ENCODE assay signal across 12 cellular contexts in the genomic region with DNA sequence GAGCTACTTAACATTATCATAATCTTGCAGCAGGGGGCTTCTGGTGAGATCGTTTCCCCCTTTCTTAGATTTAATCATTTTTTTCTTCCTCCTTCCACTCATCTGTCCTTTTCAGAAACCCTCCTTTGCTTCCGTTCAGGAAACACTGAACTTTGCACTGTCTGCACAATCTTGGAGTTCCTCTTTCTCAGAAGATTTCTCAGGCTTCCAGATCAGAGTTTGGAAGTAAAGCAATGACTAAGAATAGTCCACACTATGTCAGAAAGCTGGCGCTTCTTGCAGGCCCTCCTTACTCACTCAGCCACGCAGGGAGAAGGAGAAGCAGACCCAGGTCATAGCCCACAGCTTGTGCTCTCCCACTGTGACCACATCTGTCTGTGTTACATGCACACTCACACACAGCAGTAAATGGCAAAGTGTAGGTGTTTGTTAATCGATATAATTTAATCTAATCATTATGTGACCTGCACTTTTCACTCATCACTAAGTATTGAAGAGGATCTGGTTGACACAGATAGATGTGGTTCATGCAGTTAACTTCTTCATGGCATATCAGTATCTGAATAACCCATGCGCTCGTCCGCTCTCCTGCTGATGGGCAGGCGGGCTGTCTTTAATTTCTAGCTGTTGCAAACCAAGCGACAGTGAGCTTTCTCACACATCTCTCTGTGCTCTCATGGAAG. TPM values are rescaled to one million over a fixed set of nuclear protein-coding genes. Genes with fewer than 3 reads are reported as not detected.
DNase-seq lines count a peak whose midpoint lies in the region; ATAC-seq, FAIRE-seq and TF ChIP-seq lines count a peak whose summit lies in the region.
"Had no signal": no experiment of that assay in that cellular context is flagged by ENCODE, and none has a peak within 500 bp of the region (broad histone marks: within the 10 kb centered on the region; RNA-seq: fewer than 3 reads in every experiment).

No MANE protein-coding gene starts in this region.

- H3K4me1 ChIP-seq in A549: no peaks in the 10 kb centered on the region
- H3K4me1 ChIP-seq in lung (ENCODE audit: control insufficient read depth in 2 of 2, insufficient read depth in 2 of 2, low read length in 2 of 2): no peaks in the 10 kb centered on the region
- H3K4me1 ChIP-seq in uterus: no peaks in the 10 kb centered on the region
- H3K4me1 ChIP-seq in SK-N-SH (ENCODE audit: control insufficient read depth in 1 of 2, insufficient read depth in 2 of 2, low read depth in 1 of 2, low read length in 1 of 2): no peaks in the 10 kb centered on the region
- H3K4me1 ChIP-seq: psoas muscle had no signal

- H3K36me3 ChIP-seq in lung (ENCODE audit: control insufficient read depth in 2 of 2, insufficient read depth in 2 of 2, low read length in 2 of 2) (no peaks in the 10 kb centered on the region), uterus (no peaks in the 10 kb centered on the region), SK-N-SH (replicated peaks in 1 of 2; ENCODE audit: control insufficient read depth in 1 of 2, insufficient read depth in 2 of 2, low read length in 1 of 2) (no peaks in the 10 kb centered on the region)

- no peaks in the 10 kb centered on the region for H3F3A ChIP-seq in SK-N-SH (replicated peaks; ENCODE audit: insufficient read depth)

- H3K79me2 ChIP-seq in SK-N-SH (ENCODE audit: insufficient read depth): no peaks in the 10 kb centered on the region

- TF ChIP-seq CTCF in A549 (IDR thresholded peaks at IDR 0.05) (no peak), lung (IDR thresholded peaks at IDR 0.05; ENCODE audit: control extremely low read depth, extremely low read depth) (no peak), uterus (IDR thresholded peaks at IDR 0.05) (no peak), SK-N-SH (IDR thresholded peaks at IDR 0.05) (no peak)

- POLR2A ChIA-PET in A549 (lab: Yijun Ruan, JAX): no interaction called here
- POLR2A ChIA-PET in SK-N-SH (lab: Yijun Ruan, JAX): no interaction called here

- no peak for FAIRE-seq in A549 (lab: Jason Lieb, UNC)

- H3K4me2 ChIP-seq in A549 (no peak overlapping the region), SK-N-SH (no peak overlapping the region)

- H3K27ac ChIP-seq in A549: no peak overlapping the region
- peak overlapping the region in 1 of 2 donors; percentile 9 for H3K27ac ChIP-seq in lung (ENCODE audit: low read depth in 1 of 2, low read length in 1 of 2)
- H3K27ac ChIP-seq in uterus: no peak overlapping the region
- H3K27ac ChIP-seq in SK-N-SH (ENCODE audit: low read depth in 2 of 2, low read length in 1 of 2): no peak overlapping the region
- H3K27ac ChIP-seq: psoas muscle had no signal

- no peak for TF ChIP-seq RAD21 in A549 (conservative IDR thresholded peaks at IDR 0.05 in 1 of 2, IDR thresholded peaks at IDR 0.05 in 1 of 2)
- TF ChIP-seq RAD21 in SK-N-SH (IDR thresholded peaks at IDR 0.05; ENCODE audit: low read length): no peak

- ATAC-seq in A549 (peak; percentile 36 to 57; a peak in 4 of 6 replicates), GM21717 (IDR thresholded peaks at IDR 0.05; ENCODE audit: unreplicated experiment) (peak; percentile 55), lung (ENCODE audit: insufficient read depth, low FRiP score) (peak; percentile 82)

- TF ChIP-seq EP300 in A549 (IDR thresholded peaks at IDR 0.05): no peak
- TF ChIP-seq EP300 in SK-N-SH (IDR thresholded peaks at IDR 0.05; ENCODE audit: borderline replicate concordance in 1 of 2, low read depth in 1 of 2, low read length in 1 of 2): no peak

- no peak for DNase-seq in A549 (ENCODE audit: low read depth in 1 of 2, low spot score in 1 of 2)
- peak; percentile 60 for DNase-seq in RPMI8226
- DNase-seq in lung (ENCODE audit: low spot score): no peak
- DNase-seq in uterus: no peak
- no peak for DNase-seq in SK-N-SH
- no peak for DNase-seq in GM19240 (ENCODE audit: insufficient read length, low spot score)
- DNase-seq in NCI-H1417 (lab: John Stamatoyannopoulos, UW): no peak
- DNase-seq: activated CD4-positive, alpha-beta T cell treated with anti-CD3 and anti-CD28 coated beads for 48 hours; kidney glomerular epithelial cell; psoas muscle had no signal

- intact Hi-C loops in uterus (cut with DNase I; ENCODE audit: low total_unique reads): no loop called here

- no peak overlapping the region for H2AFZ ChIP-seq in SK-N-SH (ENCODE audit: low read depth)

- H4K20me1 ChIP-seq in SK-N-SH (ENCODE audit: insufficient read depth): no peaks in the 10 kb centered on the region

- no peaks in the 10 kb centered on the region for H3K9me2 ChIP-seq in SK-N-SH

- H3K4me3 ChIP-seq in A549 (no peak overlapping the region), lung (no peak overlapping the region), uterus (no peak overlapping the region), SK-N-SH (ENCODE audit: low read depth in 2 of 2, low read length in 1 of 2) (no peak overlapping the region)
- H3K4me3 ChIP-seq: psoas muscle had no signal

- 42% methylated on average over 10 of the region's 10 CpGs for WGBS in A549 (ENCODE audit: missing lambda C conversion rate)
- WGBS in lung, 2 donors: 56 to 59% methylated on average over 10 of the region's 10 CpGs
- 10% methylated on average over 10 of the region's 10 CpGs for WGBS in SK-N-SH (ENCODE audit: low lambda C conversion rate)

- no peak overlapping the region for H3K9ac ChIP-seq in SK-N-SH

- no peak for TF ChIP-seq POLR2A in A549 (IDR thresholded peaks at IDR 0.05; ENCODE audit: low read length)
- no peak for TF ChIP-seq POLR2A in uterus (IDR thresholded peaks at IDR 0.05)

- no peaks in the 10 kb centered on the region for H3K9me3 ChIP-seq in A549
- H3K9me3 ChIP-seq in lung (ENCODE audit: control insufficient read depth in 2 of 2, insufficient read depth in 1 of 2, low read length in 1 of 2): peaks cover 0 to 3% of the 10 kb centered on the region in 2 donors
- no peaks in the 10 kb centered on the region for H3K9me3 ChIP-seq in uterus
- H3K9me3 ChIP-seq in SK-N-SH: no peaks in the 10 kb centered on the region
- H3K9me3 ChIP-seq: psoas muscle had no signal

- CTCF ChIA-PET in A549 (lab: Yijun Ruan, JAX): interaction anchor here (1.5 kb wide), 1 partner anchor 15 kb away, joined by 3 read pairs; no protein-coding TSS in a partner anchor
- CTCF ChIA-PET in SK-N-SH (lab: Yijun Ruan, JAX): interaction anchor here (1.1 kb wide), 1 partner anchor 15 kb away, joined by 4 read pairs; no protein-coding TSS in a partner anchor

- no peaks in the 10 kb centered on the region for H3K27me3 ChIP-seq in lung (ENCODE audit: control insufficient read depth, insufficient read depth)
- peaks cover 0 to 4% of the 10 kb centered on the region in 2 donors for H3K27me3 ChIP-seq in uterus
- H3K27me3 ChIP-seq in SK-N-SH (ENCODE audit: insufficient read depth): peaks cover 40% of the 10 kb centered on the region; the same call in 1 of the 2 replicates

TF ChIP-seq in A549, 52 proteins besides CTCF, POLR2A, EP300 and RAD21 (continues in another document):
- no peak for TF ChIP-seq MAFK (IDR thresholded peaks at IDR 0.05; ENCODE audit: partially characterized antibody)
- TF ChIP-seq ZNF302 (CRISPR knock-in tag; IDR thresholded peaks at IDR 0.05): no peak
- TF ChIP-seq FOSB (CRISPR knock-in tag; IDR thresholded peaks at IDR 0.05): no peak
- TF ChIP-seq, protein P1, sequence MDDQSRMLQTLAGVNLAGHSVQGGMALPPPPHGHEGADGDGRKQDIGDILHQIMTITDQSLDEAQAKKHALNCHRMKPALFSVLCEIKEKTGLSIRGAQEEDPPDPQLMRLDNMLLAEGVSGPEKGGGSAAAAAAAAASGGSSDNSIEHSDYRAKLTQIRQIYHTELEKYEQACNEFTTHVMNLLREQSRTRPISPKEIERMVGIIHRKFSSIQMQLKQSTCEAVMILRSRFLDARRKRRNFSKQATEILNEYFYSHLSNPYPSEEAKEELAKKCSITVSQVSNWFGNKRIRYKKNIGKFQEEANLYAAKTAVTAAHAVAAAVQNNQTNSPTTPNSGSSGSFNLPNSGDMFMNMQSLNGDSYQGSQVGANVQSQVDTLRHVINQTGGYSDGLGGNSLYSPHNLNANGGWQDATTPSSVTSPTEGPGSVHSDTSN (IDR thresholded peaks at IDR 0.05): no peak

TF ChIP-seq in SK-N-SH, 30 proteins besides CTCF, POLR2A, EP300 and RAD21 (continues in another document):
- TF ChIP-seq EZH2phosphoT487 (IDR thresholded peaks at IDR 0.05; ENCODE audit: borderline replicate concordance, low read depth) (no peak), TEAD4 (IDR thresholded peaks at IDR 0.05; ENCODE audit: borderline replicate concordance, insufficient read depth) (no peak), ELF1 (IDR thresholded peaks at IDR 0.05) (no peak), NRF1 (IDR thresholded peaks at IDR 0.05; ENCODE audit: low read depth, low read length) (no peak), SMC3 (IDR thresholded peaks at IDR 0.05; ENCODE audit: low read depth, low read length) (no peak), POLR2AphosphoS5 (IDR thresholded peaks at IDR 0.05; ENCODE audit: low read depth, low read length) (no peak), MXI1 (IDR thresholded peaks at IDR 0.05; ENCODE audit: low read depth, low read length) (no peak), YY1 (IDR thresholded peaks at IDR 0.05; ENCODE audit: low read depth) (no peak), RXRA (IDR thresholded peaks at IDR 0.05; ENCODE audit: borderline replicate concordance, low read depth) (no peak), FOXJ3 (CRISPR knock-in tag; IDR thresholded peaks at IDR 0.05) (no peak), SIN3A (IDR thresholded peaks at IDR 0.05; ENCODE audit: borderline replicate concordance, low read depth, low read length) (no peak), RCOR1 (IDR thresholded peaks at IDR 0.05; ENCODE audit: low read length) (no peak), MEF2A (IDR thresholded peaks at IDR 0.05; ENCODE audit: borderline replicate concordance, low read depth) (no peak), GABPA (IDR thresholded peaks at IDR 0.05; ENCODE audit: low read depth) (no peak), FOXM1 (IDR thresholded peaks at IDR 0.05; ENCODE audit: low read depth) (no peak)
- TF ChIP-seq, protein P2, sequence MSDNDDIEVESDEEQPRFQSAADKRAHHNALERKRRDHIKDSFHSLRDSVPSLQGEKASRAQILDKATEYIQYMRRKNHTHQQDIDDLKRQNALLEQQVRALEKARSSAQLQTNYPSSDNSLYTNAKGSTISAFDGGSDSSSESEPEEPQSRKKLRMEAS (IDR thresholded peaks at IDR 0.05; ENCODE audit: low read depth): no peak

RNA-seq across cellular contexts. Expression of a gene that starts 30.2 kb away (rescaled TPM):
- polyA plus RNA-seq in A549 (2011; rRNA removed) (0.18 and 0.25 TPM in 2 replicates), A549 (2017; fragmentation: RNase III; extraction: RNeasy Plus Mini Kit Qiagen cat#74134 plus additional on column Dnase treatment) (0.21 to 0.40 TPM (median 0.26 TPM) in 3 replicates), lung (100 to 1,000 TPM in 1 of 2 donors, 10 to 100 TPM in 1; 98.6 to 270 TPM), SK-N-SH (2012; rRNA removed) (not detected in 2 replicates)
- polyA plus RNA-seq in A549 (2012; cell fraction: cytosol; rRNA removed): 0.05 TPM in 2 replicates
- polyA plus RNA-seq in A549 (2012; cell fraction: nucleus; rRNA removed): 0.32 and 0.81 TPM in 2 replicates
- polyA minus RNA-seq in A549 (2011; rRNA and poly(A)+ RNA removed): 0.17 and 2.1 TPM in 2 replicates
- total RNA-seq in lung (100 to 1,000 TPM in 1 of 2 donors, 10 to 100 TPM in 1; 21.5 to 190 TPM), uterus (10 to 100 TPM in 3 of 4 donors, 1 to 10 TPM in 1; 3.5 to 32.5 (median 10.6) TPM)
- not detected in 2 replicates for polyA plus RNA-seq in SK-N-SH (2012; cell fraction: cytosol; rRNA removed)
- not detected in 2 replicates for polyA plus RNA-seq in SK-N-SH (2012; cell fraction: nucleus; rRNA removed)
- polyA plus RNA-seq: AG04450 had no signal

Comparison
In these comparisons a context has a peak if more than half of its experiments do, and no peak if none do; other contexts are left out.
1. RNA of a gene that starts 30.2 kb away (polyA plus RNA-seq): 98.6 to 270 TPM in lung; 0.05 to 0.81 TPM in A549 and not detected in SK-N-SH; every median in the first group is over 10 times any median in the second.
2. Peak in every context shown above with its lines, with median percentiles within 50 percentile points of each other: ATAC-seq.